ENCODE assay signal across 28 cellular contexts in genomic region chr9:1044643-1045042, GRCh38. TPM values are rescaled to one million over a fixed set of nuclear protein-coding genes. Genes with fewer than 3 reads are reported as not detected.
DNase-seq lines count a peak whose midpoint lies in the region; ATAC-seq and TF ChIP-seq lines count a peak whose summit lies in the region.
"Had no signal": no experiment of that assay in that cellular context is flagged by ENCODE, and none has a peak within 500 bp of the region (broad histone marks: within the 10 kb centered on the region; RNA-seq: fewer than 3 reads in every experiment).

No MANE protein-coding gene starts in this region.

- CTCF ChIA-PET in activated CD4-positive, alpha-beta memory T cell treated with anti-CD3 and anti-CD28 coated beads for 36 hours (lab: Charles Lee), result no interaction called here
- CTCF ChIA-PET in activated CD4-positive, alpha-beta memory T cell treated with anti-CD3 and anti-CD28 coated beads, Interleukin-2, amount 10 ng/mL, durations not matched to agents 7 days and 5 days (lab: Charles Lee), result interaction anchor here (0.6 kb wide), 1 partner anchor 370 kb away, joined by 4 read pairs; no protein-coding TSS in a partner anchor

- peak overlapping the region; percentile 32 for H3K4me3 Mint-ChIP-seq in activated CD4-positive, alpha-beta memory T cell treated with anti-CD3 and anti-CD28 coated beads for 36 hours
- H3K4me3 Mint-ChIP-seq in activated CD4-positive, alpha-beta memory T cell treated with anti-CD3 and anti-CD28 coated beads, Interleukin-2, amount 10 ng/mL, durations not matched to agents 7 days and 5 days, result no peak overlapping the region
- H3K4me3 Mint-ChIP-seq: activated CD8-positive, alpha-beta T cell treated with anti-CD3 and anti-CD28 coated beads for 36 hours; activated naive CD8-positive, alpha-beta T cell treated with anti-CD3 and anti-CD28 coated beads for 36 hours; central memory CD8-positive, alpha-beta T cell; stimulated activated memory B cell treated with anti-CD40 and anti-IgM and Interleukin-4, amounts not matched to agents 10 μg/mL and 1 μg/mL and 100 μg/mL, for 72 hours had no signal

- H3K4ac ChIP-seq in mesenchymal stem cell (ENCODE audit: low read depth in 1 of 2, low read length in 2 of 2), result no peak overlapping the region

- WGBS in esophagus muscularis mucosa, result 22% methylated on average over 9 of the region's 11 CpGs
- WGBS in mesenchymal stem cell, result 88% methylated on average over 11 of the region's 11 CpGs
- WGBS in suprapubic skin, result 23% methylated on average over 11 of the region's 11 CpGs

- H3K4me1 ChIP-seq in esophagus muscularis mucosa (peaks cover 29 to 55% (median 51%) of the 10 kb centered on the region in 4 donors), mesenchymal stem cell (ENCODE audit: control insufficient read depth, insufficient read depth, low read depth, low read length) (no peaks in the 10 kb centered on the region), suprapubic skin (peaks cover 45% of the 10 kb centered on the region)
- H3K4me1 ChIP-seq: parathyroid adenoma had no signal

- H2BK12ac ChIP-seq in mesenchymal stem cell (ENCODE audit: low read length in 2 of 2), result no peak overlapping the region

- no peak overlapping the region for H3K27ac Mint-ChIP-seq in activated CD4-positive, alpha-beta memory T cell treated with anti-CD3 and anti-CD28 coated beads for 36 hours
- no peak overlapping the region for H3K27ac Mint-ChIP-seq in activated CD4-positive, alpha-beta memory T cell treated with anti-CD3 and anti-CD28 coated beads, Interleukin-2, amount 10 ng/mL, durations not matched to agents 7 days and 5 days
- H3K27ac Mint-ChIP-seq: activated CD8-positive, alpha-beta T cell treated with anti-CD3 and anti-CD28 coated beads for 36 hours; activated naive CD8-positive, alpha-beta T cell treated with anti-CD3 and anti-CD28 coated beads for 36 hours; activated T-helper 2 cell treated with anti-CD3 and anti-CD28 coated beads, Interferon-gamma antibody, Interleukin-2, Interleukin-4, amounts not matched to agents 10 μg/mL and 5 μg/mL and 100 μg/mL, durations not matched to agents 14 hours and 24 hours and 36 hours; stimulated activated memory B cell treated with anti-CD40 and anti-IgM and Interleukin-4, amounts not matched to agents 10 μg/mL and 1 μg/mL and 100 μg/mL, for 72 hours had no signal

- H3K9me3 Mint-ChIP-seq in activated CD4-positive, alpha-beta memory T cell treated with anti-CD3 and anti-CD28 coated beads for 36 hours, result no peaks in the 10 kb centered on the region
- no peaks in the 10 kb centered on the region for H3K9me3 Mint-ChIP-seq in activated CD4-positive, alpha-beta memory T cell treated with anti-CD3 and anti-CD28 coated beads, Interleukin-2, amount 10 ng/mL, durations not matched to agents 7 days and 5 days
- H3K9me3 Mint-ChIP-seq: stimulated activated memory B cell treated with anti-CD40 and anti-IgM and Interleukin-4, amounts not matched to agents 10 μg/mL and 1 μg/mL and 100 μg/mL, for 72 hours had no signal

- DNase-seq in activated CD4-positive, alpha-beta memory T cell treated with anti-CD3 and anti-CD28 coated beads for 36 hours, result no peak
- no peak for DNase-seq in activated CD4-positive, alpha-beta memory T cell treated with anti-CD3 and anti-CD28 coated beads, Interleukin-2, amount 10 ng/mL, durations not matched to agents 7 days and 5 days
- peak; percentile 83 for DNase-seq in esophagus muscularis mucosa (ENCODE audit: extremely low spot score)
- DNase-seq in mesenchymal stem cell, result no peak
- peak; percentile 87 for DNase-seq in suprapubic skin (ENCODE audit: low spot score in 2 of 2)
- no peak for DNase-seq in effector CD8-positive, alpha-beta T cell (lab: John Stamatoyannopoulos, UW)
- DNase-seq in activated CD4-positive, alpha-beta T cell treated with anti-CD3 and anti-CD28 coated beads for 4 hours, result no peak
- DNase-seq: activated CD8-positive, alpha-beta T cell treated with anti-CD3 and anti-CD28 coated beads for 36 hours; activated naive CD8-positive, alpha-beta T cell treated with anti-CD3 and anti-CD28 coated beads for 36 hours; AML-193; kidney; NCI-H2029; NCI-H526; PC-9; right lobe of liver; SHP77; stimulated activated CD4-positive, alpha-beta T cell treated with anti-CD3 and anti-CD28 coated beads, Interleukin-4, amount 100 ng/mL, for 4 hours; testis had no signal

- peaks cover 49% of the 10 kb centered on the region for H3K4me1 Mint-ChIP-seq in activated CD4-positive, alpha-beta memory T cell treated with anti-CD3 and anti-CD28 coated beads for 36 hours (ENCODE audit: low read depth)
- H3K4me1 Mint-ChIP-seq in activated CD4-positive, alpha-beta memory T cell treated with anti-CD3 and anti-CD28 coated beads, Interleukin-2, amount 10 ng/mL, durations not matched to agents 7 days and 5 days, result peaks cover 37% of the 10 kb centered on the region

- no peak overlapping the region for H3K23ac ChIP-seq in mesenchymal stem cell (ENCODE audit: low read length in 2 of 2)

- H3K18ac ChIP-seq in mesenchymal stem cell (ENCODE audit: low read depth in 1 of 2, low read length in 2 of 2), result no peak overlapping the region

- no peaks in the 10 kb centered on the region for H3K9me3 ChIP-seq in esophagus muscularis mucosa
- H3K9me3 ChIP-seq in mesenchymal stem cell (ENCODE audit: control insufficient read depth, low read length), result no peaks in the 10 kb centered on the region
- no peaks in the 10 kb centered on the region for H3K9me3 ChIP-seq in suprapubic skin
- H3K9me3 ChIP-seq: right lobe of liver, testis had no signal

- no peaks in the 10 kb centered on the region for H3K79me1 ChIP-seq in mesenchymal stem cell (replicated peaks; ENCODE audit: low read length, poor library complexity, severe bottlenecking)

- H3K4me3 ChIP-seq in esophagus muscularis mucosa, result no peak overlapping the region
- H3K4me3 ChIP-seq in mesenchymal stem cell (ENCODE audit: insufficient read depth in 1 of 2, low read depth in 1 of 2, low read length in 2 of 2), result peak overlapping the region in 1 of 2 experiments; percentile 47
- peak overlapping the region; percentile 15 for H3K4me3 ChIP-seq in suprapubic skin
- H3K4me3 ChIP-seq: K562, PC-9, right lobe of liver had no signal

- H3K14ac ChIP-seq in mesenchymal stem cell (ENCODE audit: low read length in 2 of 2), result no peak overlapping the region

- intact Hi-C loops in activated CD4-positive, alpha-beta memory T cell treated with anti-CD3 and anti-CD28 coated beads for 36 hours (cut with micrococcal nuclease), result loop anchor here (5.0 kb wide), 1 partner anchor 202 kb away; the partner anchor contains the start of gene DMRT1
- intact Hi-C loops in esophagus muscularis mucosa (cut with DNase I), result no loop called here

- H2BK5ac ChIP-seq in mesenchymal stem cell (ENCODE audit: low read depth, low read length, poor library complexity, severe bottlenecking), result no peak overlapping the region

- H3K27ac ChIP-seq in esophagus muscularis mucosa (replicated peaks in 1 of 4) (no peak overlapping the region), mesenchymal stem cell (ENCODE audit: low read length, poor library complexity, severe bottlenecking) (no peak overlapping the region), suprapubic skin (no peak overlapping the region)
- H3K27ac ChIP-seq: parathyroid adenoma, PC-9, right lobe of liver, testis had no signal

- H3K27me3 Mint-ChIP-seq in activated CD4-positive, alpha-beta memory T cell treated with anti-CD3 and anti-CD28 coated beads for 36 hours, result peaks cover 78% of the 10 kb centered on the region
- peaks cover 89% of the 10 kb centered on the region for H3K27me3 Mint-ChIP-seq in activated CD4-positive, alpha-beta memory T cell treated with anti-CD3 and anti-CD28 coated beads, Interleukin-2, amount 10 ng/mL, durations not matched to agents 7 days and 5 days

- TF ChIP-seq CTCF in esophagus muscularis mucosa (IDR thresholded peaks at IDR 0.05) (no peak), suprapubic skin (IDR thresholded peaks at IDR 0.05) (no peak)

- H2AFZ ChIP-seq in mesenchymal stem cell (ENCODE audit: low read depth, low read length), result no peak overlapping the region
- H2AFZ ChIP-seq: parathyroid adenoma, PC-9 had no signal

- H3K4me2 ChIP-seq in mesenchymal stem cell (ENCODE audit: low read length, poor library complexity, severe bottlenecking), result no peak overlapping the region
- H3K4me2 ChIP-seq: PC-9 had no signal

- no peak overlapping the region for H2AK5ac ChIP-seq in mesenchymal stem cell (ENCODE audit: low read length, severe bottlenecking)

- no peak overlapping the region for H2BK120ac ChIP-seq in mesenchymal stem cell (ENCODE audit: low read depth, low read length)

- H3K9ac ChIP-seq in mesenchymal stem cell (ENCODE audit: low read length), result peak overlapping the region; percentile 24
- H3K9ac ChIP-seq: parathyroid adenoma had no signal

- ATAC-seq in GM18511 (IDR thresholded peaks at IDR 0.05; ENCODE audit: unreplicated experiment), result no peak
- ATAC-seq: activated CD8-positive, alpha-beta T cell treated with anti-CD3 and anti-CD28 coated beads for 36 hours; K562; right lobe of liver; stimulated activated memory B cell treated with anti-CD40 and anti-IgM and Interleukin-4, amounts not matched to agents 10 μg/mL and 1 μg/mL and 100 μg/mL, for 72 hours had no signal

- H3K27me3 ChIP-seq in esophagus muscularis mucosa (peaks cover 15 to 100% (median 86%) of the 10 kb centered on the region in 4 donors), mesenchymal stem cell (ENCODE audit: control insufficient read depth in 1 of 2, insufficient read depth in 1 of 2, low read length in 2 of 2) (peaks cover 0 to 7% of the 10 kb centered on the region in 2 experiments), suprapubic skin (peaks cover 90% of the 10 kb centered on the region)
- H3K27me3 ChIP-seq: testis had no signal

- H4K91ac ChIP-seq in mesenchymal stem cell (ENCODE audit: low read length), result no peak overlapping the region

- H4K8ac ChIP-seq in mesenchymal stem cell (ENCODE audit: low read length), result no peak overlapping the region

- H3K36me3 ChIP-seq in esophagus muscularis mucosa (no peaks in the 10 kb centered on the region), mesenchymal stem cell (ENCODE audit: control insufficient read depth in 1 of 2, insufficient read depth in 2 of 2, low read depth in 1 of 2, low read length in 2 of 2) (no peaks in the 10 kb centered on the region), suprapubic skin (no peaks in the 10 kb centered on the region)
- H3K36me3 ChIP-seq: right lobe of liver had no signal

- TF ChIP-seq POLR2A in esophagus muscularis mucosa (IDR thresholded peaks at IDR 0.05; ENCODE audit: low read depth) (no peak), suprapubic skin (IDR thresholded peaks at IDR 0.05) (no peak)

- TF ChIP-seq EP300 in esophagus muscularis mucosa (IDR thresholded peaks at IDR 0.05), result no peak
- TF ChIP-seq EP300 in suprapubic skin (IDR thresholded peaks at IDR 0.05), result no peak

- peaks cover 10% of the 10 kb centered on the region for H3K36me3 Mint-ChIP-seq in activated CD4-positive, alpha-beta memory T cell treated with anti-CD3 and anti-CD28 coated beads for 36 hours
- H3K36me3 Mint-ChIP-seq in activated CD4-positive, alpha-beta memory T cell treated with anti-CD3 and anti-CD28 coated beads, Interleukin-2, amount 10 ng/mL, durations not matched to agents 7 days and 5 days (ENCODE audit: low read depth), result peaks cover 15% of the 10 kb centered on the region
- H3K36me3 Mint-ChIP-seq: stimulated activated memory B cell treated with anti-CD40 and anti-IgM and Interleukin-4, amounts not matched to agents 10 μg/mL and 1 μg/mL and 100 μg/mL, for 72 hours had no signal

- no peak overlapping the region for H2BK15ac ChIP-seq in mesenchymal stem cell (ENCODE audit: low read depth, poor library complexity, severe bottlenecking)

- POLR2A ChIA-PET in activated CD4-positive, alpha-beta memory T cell treated with anti-CD3 and anti-CD28 coated beads for 36 hours (lab: Charles Lee), result no interaction called here
- POLR2A ChIA-PET in activated CD4-positive, alpha-beta memory T cell treated with anti-CD3 and anti-CD28 coated beads, Interleukin-2, amount 10 ng/mL, durations not matched to agents 7 days and 5 days (lab: Charles Lee), result no interaction called here

RNA-seq across cellular contexts. Expression of gene DMRT2, which starts 5.5 kb away (rescaled TPM):
- total RNA-seq in activated CD4-positive, alpha-beta memory T cell treated with anti-CD3 and anti-CD28 coated beads for 36 hours, result under 1 TPM; 0.24 to 0.58 TPM
- total RNA-seq in activated CD4-positive, alpha-beta memory T cell treated with anti-CD3 and anti-CD28 coated beads, Interleukin-2, amount 10 ng/mL, durations not matched to agents 7 days and 5 days, result 1 to 10 TPM; 2.9 to 3.3 TPM
- total RNA-seq in esophagus muscularis mucosa (under 1 TPM; 0.33 to 0.80 (median 0.50) TPM), suprapubic skin (1 to 10 TPM in 1 of 4 donors, under 1 TPM in 3; 0.60 to 1.1 (median 0.68) TPM)
- not detected for polyA plus RNA-seq in mesenchymal stem cell (2013, experiment 1 of 2)
- not detected for polyA plus RNA-seq in mesenchymal stem cell (2013, experiment 2 of 2)
- total RNA-seq: A172; activated CD8-positive, alpha-beta T cell treated with anti-CD3 and anti-CD28 coated beads for 36 hours; activated naive CD8-positive, alpha-beta T cell treated with anti-CD3 and anti-CD28 coated beads for 36 hours; dermis microvascular lymphatic vessel endothelial cell; K562; lung microvascular endothelial cell; M059J; PC-9 had no signal
- polyA plus RNA-seq: K562 had no signal

Comparison
In these comparisons a context has a peak if more than half of its experiments do, and no peak if none do; other contexts are left out.
1. DNase-seq: peak in esophagus muscularis mucosa (single experiment) and suprapubic skin (2 of 2); none in activated CD4-positive, alpha-beta memory T cell treated with anti-CD3 and anti-CD28 coated beads for 36 hours (single experiment), activated CD4-positive, alpha-beta memory T cell treated with anti-CD3 and anti-CD28 coated beads, Interleukin-2, amount 10 ng/mL, durations not matched to agents 7 days and 5 days (single experiment), mesenchymal stem cell (single experiment), effector CD8-positive, alpha-beta T cell (single experiment) and activated CD4-positive, alpha-beta T cell treated with anti-CD3 and anti-CD28 coated beads for 4 hours (0 of 2).